In genomic region chr15:87355946-87356345, GRCh38 we compare ENCODE assay signal across 20 cellular contexts.
A peak's percentile ranks its signal among the peaks of the same experiment; 100 is the strongest.
DNase-seq lines count a peak whose midpoint lies in the region; ATAC-seq and TF ChIP-seq lines count a peak whose summit lies in the region.
"Had no signal": no experiment of that assay in that cellular context is flagged by ENCODE, and none has a peak within 500 bp of the region (broad histone marks: within the 10 kb centered on the region; RNA-seq: fewer than 3 reads in every experiment).

No MANE protein-coding gene starts in this region.

- H3K9me3 ChIP-seq in PC-3 (ENCODE audit: low read length) (no peaks in the 10 kb centered on the region), hepatocyte (ENCODE audit: low read depth) (no peaks in the 10 kb centered on the region)
- no peaks in the 10 kb centered on the region for H3K9me3 ChIP-seq in CD4-positive, alpha-beta T cell (ENCODE audit: control insufficient read depth, low read length)
- H3K9me3 ChIP-seq: BLaER1 had no signal

- H3K27me3 ChIP-seq in PC-3 (ENCODE audit: low read length) (no peaks in the 10 kb centered on the region), hepatocyte (no peaks in the 10 kb centered on the region)
- H3K27me3 ChIP-seq in CD4-positive, alpha-beta T cell (ENCODE audit: control insufficient read depth, insufficient read depth, low read length): no peaks in the 10 kb centered on the region
- H3K27me3 ChIP-seq: BLaER1 had no signal

- no peaks in the 10 kb centered on the region for H3F3A ChIP-seq in PC-3 (ENCODE audit: low read length, unreplicated experiment)

- no peaks in the 10 kb centered on the region for H3K79me2 ChIP-seq in PC-3 (ENCODE audit: low read length)
- H3K79me2 ChIP-seq in hepatocyte: no peaks in the 10 kb centered on the region

- TF ChIP-seq CTCF in PC-3 (conservative IDR thresholded peaks at IDR 0.05; ENCODE audit: low read depth, low read length): no peak
- TF ChIP-seq CTCF in hepatocyte (IDR thresholded peaks at IDR 0.05; ENCODE audit: poor library complexity): no peak
- TF ChIP-seq CTCF in CD4-positive, alpha-beta T cell (IDR thresholded peaks at IDR 0.05): no peak
- no peak for TF ChIP-seq CTCF in mesothelial cell of epicardium (IDR thresholded peaks at IDR 0.05; ENCODE audit: unreplicated experiment)

- H3K4me1 ChIP-seq in PC-3 (ENCODE audit: insufficient read depth, low read length): peaks cover 10% of the 10 kb centered on the region; the same call in 1 of the 2 replicates
- H3K4me1 ChIP-seq in hepatocyte (ENCODE audit: insufficient read depth): peaks cover 6% of the 10 kb centered on the region
- H3K4me1 ChIP-seq: BLaER1, HAP-1 had no signal

- H3K27me3 Mint-ChIP-seq in CD4-positive, alpha-beta T cell: no peaks in the 10 kb centered on the region
- no peaks in the 10 kb centered on the region for H3K27me3 Mint-ChIP-seq in mesothelial cell of epicardium (ENCODE audit: low read depth)
- H3K27me3 Mint-ChIP-seq: B cell had no signal

- no peak for ATAC-seq in PC-3
- no peak for ATAC-seq in CD4-positive, alpha-beta T cell (ENCODE audit: poor library complexity)
- ATAC-seq: GM12878 had no signal

- no peak overlapping the region for H3K4me3 Mint-ChIP-seq in CD4-positive, alpha-beta T cell
- no peak overlapping the region for H3K4me3 Mint-ChIP-seq in mesothelial cell of epicardium
- H3K4me3 Mint-ChIP-seq: B cell; CD4-positive, alpha-beta memory T cell; HFFc6 had no signal

- H3K9ac ChIP-seq in PC-3 (ENCODE audit: low read length): no peak overlapping the region
- H3K9ac ChIP-seq: BLaER1 had no signal

- peaks cover 3% of the 10 kb centered on the region for H3K9me3 Mint-ChIP-seq in CD4-positive, alpha-beta T cell
- no peaks in the 10 kb centered on the region for H3K9me3 Mint-ChIP-seq in mesothelial cell of epicardium
- H3K9me3 Mint-ChIP-seq: CD4-positive, alpha-beta memory T cell; HFFc6 had no signal

- intact Hi-C loops in PC-3 (cut with micrococcal nuclease): no loop called here
- intact Hi-C loops in CD4-positive, alpha-beta T cell (cut with DNase I, micrococcal nuclease): no loop called here

- no peak overlapping the region for H3K4me3 ChIP-seq in PC-3 (ENCODE audit: low read length)
- no peak overlapping the region for H3K4me3 ChIP-seq in hepatocyte
- H3K4me3 ChIP-seq: BLaER1, GM12878, HAP-1 had no signal

- H3K36me3 ChIP-seq in PC-3 (ENCODE audit: low read depth, low read length): no peaks in the 10 kb centered on the region
- no peaks in the 10 kb centered on the region for H3K36me3 ChIP-seq in hepatocyte (replicated peaks; ENCODE audit: insufficient read depth, low read depth)
- H3K36me3 ChIP-seq: BLaER1, HAP-1 had no signal

- H3K27ac ChIP-seq in PC-3 (ENCODE audit: low read length) (no peak overlapping the region), hepatocyte (peak overlapping the region; percentile 43)
- H3K27ac ChIP-seq in CD4-positive, alpha-beta T cell (ENCODE audit: low read depth, low read length): no peak overlapping the region
- H3K27ac ChIP-seq: BLaER1, C4-2B had no signal

- no peak overlapping the region for H2AFZ ChIP-seq in PC-3 (ENCODE audit: low read length)
- no peak overlapping the region for H2AFZ ChIP-seq in hepatocyte

- DNase-seq in DMS79 (lab: John Stamatoyannopoulos, UW) (peak; percentile 73), PC-3 (no peak), amniotic epithelial cell (ENCODE audit: low read depth) (peak; percentile 66), hepatocyte (ENCODE audit: low spot score) (no peak), mesothelial cell of epicardium (ENCODE audit: low spot score in 2 of 2, unreplicated experiment in 2 of 2) (no peak), NCI-H2029 treated with DMSO at 0.1 percent for 48 hours (lab: John Stamatoyannopoulos, UW) (no peak)
- DNase-seq in CD4-positive, alpha-beta T cell: no peak
- DNase-seq: Calu3; CD4-positive, alpha-beta memory T cell; COR-L47; DMS53; EL; GDM1; GOT3; HFFc6 had no signal

- H3K4me1 Mint-ChIP-seq in CD4-positive, alpha-beta T cell (ENCODE audit: low read depth): no peaks in the 10 kb centered on the region
- H3K4me1 Mint-ChIP-seq in mesothelial cell of epicardium: peaks cover 18% of the 10 kb centered on the region
- H3K4me1 Mint-ChIP-seq: B cell; CD4-positive, alpha-beta memory T cell had no signal

- POLR2A ChIA-PET in PC-3 (lab: Charles Lee; ENCODE audit: unreplicated experiment): no interaction called here
- POLR2A ChIA-PET in CD4-positive, alpha-beta T cell (lab: Charles Lee): no interaction called here

- H3K36me3 Mint-ChIP-seq in CD4-positive, alpha-beta T cell (ENCODE audit: low read depth): no peaks in the 10 kb centered on the region
- H3K36me3 Mint-ChIP-seq in mesothelial cell of epicardium: no peaks in the 10 kb centered on the region
- H3K36me3 Mint-ChIP-seq: CD4-positive, alpha-beta memory T cell had no signal

- H3K4me2 ChIP-seq in PC-3 (ENCODE audit: low read length): 0 out of 2 replicates have a peak overlapping the region, but pooled peaks have one; percentile 16
- peak overlapping the region; percentile 7 for H3K4me2 ChIP-seq in hepatocyte
- H3K4me2 ChIP-seq: BLaER1 had no signal

- WGBS in hepatocyte (ENCODE audit: low lambda C conversion rate, missing lambda C conversion rate): 76% methylated on average over 1 of the region's 1 CpG

- no TSS peak for BruUV-seq in PC-3 (replicated peaks; lab: Mats Ljungman, UMichigan)

- no peak overlapping the region for H3K27ac Mint-ChIP-seq in CD4-positive, alpha-beta T cell
- H3K27ac Mint-ChIP-seq in mesothelial cell of epicardium: no peak overlapping the region
- H3K27ac Mint-ChIP-seq: B cell; CD4-positive, alpha-beta memory T cell had no signal

- H4K20me1 ChIP-seq in PC-3 (ENCODE audit: low read length): no peaks in the 10 kb centered on the region
- no peaks in the 10 kb centered on the region for H4K20me1 ChIP-seq in hepatocyte (ENCODE audit: insufficient read depth, poor library complexity, severe bottlenecking)
- H4K20me1 ChIP-seq: BLaER1 had no signal

- no peaks in the 10 kb centered on the region for H3K9me2 ChIP-seq in PC-3 (replicated peaks; ENCODE audit: low read length)
- H3K9me2 ChIP-seq in hepatocyte (replicated peaks; ENCODE audit: insufficient read depth): no peaks in the 10 kb centered on the region

- CTCF ChIA-PET in PC-3 (lab: Charles Lee): no interaction called here
- CTCF ChIA-PET in CD4-positive, alpha-beta T cell (lab: Charles Lee): interaction anchor here (1.3 kb wide), 1 partner anchor 16 kb away, joined by 4 read pairs; no protein-coding TSS in a partner anchor

Comparison
In these comparisons a context has a peak if more than half of its experiments do, and no peak if none do; other contexts are left out.
1. DNase-seq: peak in DMS79 (single experiment) and amniotic epithelial cell (single experiment); none in PC-3 (single experiment), hepatocyte (single experiment), CD4-positive, alpha-beta T cell (0 of 10), mesothelial cell of epicardium (0 of 2) and NCI-H2029 treated with DMSO at 0.1 percent for 48 hours (single experiment).